In genomic region chr7:121562274-121562673, GRCh38 we compare ENCODE assay signal across 1 cellular context.
TF ChIP-seq lines count a peak whose summit lies in the region.

No MANE protein-coding gene starts in this region.

TF ChIP-seq in HCT116, 20 proteins besides CTCF, POLR2A, EP300 and RAD21 (continued from another document):
- TF ChIP-seq MAX (IDR thresholded peaks at IDR 0.05) (no peak), POLR2AphosphoS5 (IDR thresholded peaks at IDR 0.05; ENCODE audit: low read depth, low read length) (no peak), ZBTB33 (IDR thresholded peaks at IDR 0.05; ENCODE audit: extremely low read depth, insufficient replicate concordance, low read length) (no peak), SIN3A (IDR thresholded peaks at IDR 0.05; ENCODE audit: low read depth) (no peak), SRF (IDR thresholded peaks at IDR 0.05; ENCODE audit: low read depth) (no peak)
